Comparison of ENCODE assay signal across 1 cellular context in genomic region chr2:19843992-19844515, GRCh38.
TF ChIP-seq lines count a peak whose summit lies in the region.

No MANE protein-coding gene starts in this region.

TF ChIP-seq in H1, 55 proteins besides CTCF, POLR2A, EP300 and RAD21 (continued from another document):
- no peak for TF ChIP-seq CHD2 (IDR thresholded peaks at IDR 0.05; ENCODE audit: low read length)
- TF ChIP-seq JUN (IDR thresholded peaks at IDR 0.05; ENCODE audit: low read depth, low read length) = no peak
- TF ChIP-seq E2F6 (IDR thresholded peaks at IDR 0.05) = no peak
